Comparison of ENCODE assay signal across 8 cellular contexts in genomic region chr19:17488593-17489391, GRCh38. TPM values are rescaled to one million over a fixed set of nuclear protein-coding genes. Genes with fewer than 3 reads are reported as not detected.
DNase-seq lines count a peak whose midpoint lies in the region; ATAC-seq and TF ChIP-seq lines count a peak whose summit lies in the region.

No MANE protein-coding gene starts in this region.

- DNase-seq in NCI-H748 treated with DMSO at 0.1 percent for 48 hours (lab: John Stamatoyannopoulos, UW) = peak; percentile 21
- peak; percentile 76 for DNase-seq in activated T-cell treated with anti-CD3 and anti-CD28 coated beads for 24 hours (ENCODE audit: low read depth)
- DNase-seq in germinal center (ENCODE audit: low spot score) = peak; percentile 79
- DNase-seq in sciatic nerve (ENCODE audit: low spot score) = no peak
- no peak for DNase-seq in SKM-1 treated with dmso at 0.1 percent for 144 hours (lab: John Stamatoyannopoulos, UW; ENCODE audit: unreplicated experiment)
- DNase-seq in globus pallidus (ENCODE audit: low spot score) = no peak
- DNase-seq in GOT3 (lab: John Stamatoyannopoulos, UW) = no peak

- peak; percentile 35 for TF ChIP-seq CTCF in GM12873 (IDR thresholded peaks at IDR 0.05; ENCODE audit: insufficient read depth, low read depth, low read length, missing control alignments)

- intact Hi-C loops in sciatic nerve (cut with DNase I) = no loop called here

- ATAC-seq in sciatic nerve = peak; percentile 74

RNA-seq across cellular contexts. Expression of gene SLC27A1, which starts 18.5 kb away (rescaled TPM):
- total RNA-seq in sciatic nerve = 47.3 TPM

RNA-seq across cellular contexts. Expression of gene PGLS, which starts 22.7 kb away (rescaled TPM):
- 47.3 TPM for total RNA-seq in sciatic nerve

RNA-seq across cellular contexts. Expression of gene NXNL1, which starts 28.1 kb away (rescaled TPM):
- total RNA-seq in sciatic nerve = not detected

RNA-seq across cellular contexts. Expression of gene TMEM221, which starts 40.3 kb away (rescaled TPM):
- total RNA-seq in sciatic nerve = 0.36 TPM

Comparison
In these comparisons a context has a peak if more than half of its experiments do, and no peak if none do; other contexts are left out.
1. DNase-seq: peak in NCI-H748 treated with DMSO at 0.1 percent for 48 hours (single experiment), activated T-cell treated with anti-CD3 and anti-CD28 coated beads for 24 hours (single experiment) and germinal center (single experiment); none in sciatic nerve (single experiment), SKM-1 treated with dmso at 0.1 percent for 144 hours (single experiment), globus pallidus (single experiment) and GOT3 (single experiment).